8 cellular contexts compared by ENCODE assay signal in genomic region chr2:74498500-74499268, GRCh38. TPM values are rescaled to one million over a fixed set of nuclear protein-coding genes. Genes with fewer than 3 reads are reported as not detected.
DNase-seq lines count a peak whose midpoint lies in the region; ATAC-seq and TF ChIP-seq lines count a peak whose summit lies in the region.

No MANE protein-coding gene starts in this region.

- no peaks in the 10 kb centered on the region for H3K79me1 ChIP-seq in neuronal stem cell (ENCODE audit: low read depth, low read length)

- no peak overlapping the region for H3K4ac ChIP-seq in neuronal stem cell (ENCODE audit: low read length)

- H3K36me3 ChIP-seq in neuronal stem cell (replicated peaks in 1 of 2; ENCODE audit: control insufficient read depth in 2 of 2, insufficient read depth in 2 of 2, low read length in 2 of 2): peaks cover 3 to 9% of the 10 kb centered on the region in 2 donors

- H2BK12ac ChIP-seq in neuronal stem cell (ENCODE audit: low read length): no peak overlapping the region

- DNase-seq in RKO (ENCODE audit: low spot score) (peak; percentile 44), epithelial cell of esophagus (ENCODE audit: low read depth) (peak; percentile 55), neuronal stem cell (ENCODE audit: low spot score) (no peak), dedifferentiated amniotic fluid mesenchymal stem cell (ENCODE audit: extremely low spot score) (no peak), sciatic nerve (ENCODE audit: low spot score) (no peak)
- no peak for DNase-seq in stimulated activated naive CD4-positive, alpha-beta T cell treated with Interleukin-2 at 50 U/mL for 16 hours (lab: John Stamatoyannopoulos, UW)

- ATAC-seq in GM18858 (IDR thresholded peaks at IDR 0.05; ENCODE audit: unreplicated experiment): no peak
- no peak for ATAC-seq in sciatic nerve

- H3K23ac ChIP-seq in neuronal stem cell (ENCODE audit: low read depth, low read length, poor library complexity): peak overlapping the region; percentile 99

- no peak overlapping the region for H2BK5ac ChIP-seq in neuronal stem cell (ENCODE audit: low read length)

- peak overlapping the region; percentile 37 for H2BK15ac ChIP-seq in neuronal stem cell (ENCODE audit: low read length)

- WGBS in neuronal stem cell (ENCODE audit: extremely low coverage in 2 of 2, insufficient read length in 2 of 2, insufficient replicate concordance in 1 of 2), 2 donors: no CpG with 5 or more reads among the region's 41 CpGs

- no peak overlapping the region for H3K27ac ChIP-seq in neuronal stem cell (replicated peaks; ENCODE audit: low read length)

- H3K9me3 ChIP-seq in neuronal stem cell (replicated peaks in 1 of 2; ENCODE audit: control insufficient read depth in 2 of 2, insufficient read depth in 1 of 2, low read depth in 1 of 2, low read length in 2 of 2): no peaks in the 10 kb centered on the region

- H2AFZ ChIP-seq in neuronal stem cell (ENCODE audit: low read length): peak overlapping the region; percentile 85

- peak overlapping the region; percentile 82 for H3K4me2 ChIP-seq in neuronal stem cell (ENCODE audit: insufficient read depth, low read length, poor library complexity, severe bottlenecking)

- peaks cover 52 to 82% (median 77%) of the 10 kb centered on the region in 3 experiments for H3K27me3 ChIP-seq in neuronal stem cell (ENCODE audit: control insufficient read depth in 3 of 3, insufficient read depth in 3 of 3, low read depth in 1 of 3, low read length in 3 of 3)

- intact Hi-C loops in sciatic nerve (cut with DNase I): no loop called here

- peak overlapping the region; percentile 83 for H3K18ac ChIP-seq in neuronal stem cell (ENCODE audit: low read length)

- H2BK120ac ChIP-seq in neuronal stem cell (ENCODE audit: low read depth, low read length): peak overlapping the region; percentile 49

- H3K4me3 ChIP-seq in GM12875 (ENCODE audit: low read depth, low read length): peak overlapping the region; percentile 26
- H3K4me3 ChIP-seq in epithelial cell of esophagus (ENCODE audit: low read length): peak overlapping the region; percentile 40
- peak overlapping the region; percentile 41 to 64 for H3K4me3 ChIP-seq in neuronal stem cell (ENCODE audit: low read length in 2 of 2)

- peak overlapping the region; percentile 28 for H4K91ac ChIP-seq in neuronal stem cell (ENCODE audit: low read depth, low read length, poor library complexity)

- H2AK5ac ChIP-seq in neuronal stem cell (ENCODE audit: low read depth, low read length): peak overlapping the region; percentile 89

- no peak for TF ChIP-seq CTCF in GM12875 (IDR thresholded peaks at IDR 0.05; ENCODE audit: borderline replicate concordance, insufficient read depth, low read depth, low read length)
- no peak for TF ChIP-seq CTCF in epithelial cell of esophagus (IDR thresholded peaks at IDR 0.05; ENCODE audit: insufficient read depth, low read depth, low read length, missing control alignments)

- H3K4me1 ChIP-seq in neuronal stem cell (ENCODE audit: control insufficient read depth in 2 of 2, insufficient read depth in 1 of 2, low read depth in 1 of 2, low read length in 2 of 2): peaks cover 16 to 21% of the 10 kb centered on the region in 2 donors

- H3K9ac ChIP-seq in neuronal stem cell (ENCODE audit: low read depth, low read length, poor library complexity): peak overlapping the region; percentile 77

- no peak overlapping the region for H3K14ac ChIP-seq in neuronal stem cell (ENCODE audit: low read length)

- no peak overlapping the region for H4K8ac ChIP-seq in neuronal stem cell (ENCODE audit: low read depth, low read length)

RNA-seq across cellular contexts. Expression of gene LBX2, which starts 0.7 kb away (rescaled TPM):
- 0.08 TPM for polyA plus RNA-seq in neuronal stem cell (2013, experiment 1 of 2)
- polyA plus RNA-seq in neuronal stem cell (2013, experiment 2 of 2): 0.10 TPM
- 0.53 TPM for total RNA-seq in sciatic nerve

RNA-seq across cellular contexts. Expression of gene PCGF1, which starts 8.8 kb away (rescaled TPM):
- polyA plus RNA-seq in neuronal stem cell (2013, experiment 1 of 2): 9.0 TPM
- 9.0 TPM for polyA plus RNA-seq in neuronal stem cell (2013, experiment 2 of 2)
- total RNA-seq in sciatic nerve: 13.7 TPM

RNA-seq across cellular contexts. Expression of gene TLX2, which starts 15.6 kb away (rescaled TPM):
- not detected for polyA plus RNA-seq in neuronal stem cell (2013, experiment 1 of 2)
- polyA plus RNA-seq in neuronal stem cell (2013, experiment 2 of 2): not detected
- total RNA-seq in sciatic nerve: not detected

RNA-seq across cellular contexts. Expression of gene TTC31, which starts 15.8 kb away (rescaled TPM):
- 16.0 TPM for polyA plus RNA-seq in neuronal stem cell (2013, experiment 1 of 2)
- 16.5 TPM for polyA plus RNA-seq in neuronal stem cell (2013, experiment 2 of 2)
- 22.6 TPM for total RNA-seq in sciatic nerve

RNA-seq across cellular contexts. Expression of gene CCDC142, which starts 15.9 kb away (rescaled TPM):
- 5.2 TPM for polyA plus RNA-seq in neuronal stem cell (2013, experiment 1 of 2)
- 5.7 TPM for polyA plus RNA-seq in neuronal stem cell (2013, experiment 2 of 2)
- total RNA-seq in sciatic nerve: 25.0 TPM

Comparison
In these comparisons a context has a peak if more than half of its experiments do, and no peak if none do; other contexts are left out.
1. DNase-seq: peak in RKO (single experiment) and epithelial cell of esophagus (single experiment); none in neuronal stem cell (single experiment), dedifferentiated amniotic fluid mesenchymal stem cell (single experiment), sciatic nerve (single experiment) and stimulated activated naive CD4-positive, alpha-beta T cell treated with Interleukin-2 at 50 U/mL for 16 hours (single experiment).
2. Peak in every context shown above with its lines, with median percentiles within 50 percentile points of each other: H3K4me3 ChIP-seq.